In the genomic region with DNA sequence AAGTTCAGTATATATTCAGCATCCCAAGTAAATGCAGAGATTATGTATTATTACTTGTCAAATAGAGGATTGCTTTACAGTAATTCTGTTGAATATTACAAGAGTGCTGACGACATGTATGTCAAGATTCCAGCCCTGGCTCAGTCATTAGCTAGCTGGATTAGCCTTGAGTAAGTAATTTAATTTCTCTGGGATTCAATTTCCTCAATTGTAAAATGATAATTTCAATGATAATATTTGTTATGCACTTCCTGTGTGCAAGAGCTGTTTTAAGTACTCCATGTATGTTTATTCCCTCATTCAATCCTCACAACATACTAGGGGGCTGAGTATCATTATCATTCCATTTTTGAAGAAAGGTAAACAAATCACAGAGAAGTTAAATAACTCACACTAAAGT, we compare ENCODE assay signal across 18 cellular contexts.
"Had no signal": no experiment of that assay in that cellular context is flagged by ENCODE, and none has a peak within 500 bp of the region (broad histone marks: within the 10 kb centered on the region; RNA-seq: fewer than 3 reads in every experiment).

No MANE protein-coding gene starts in this region.

- H3K27me3 Mint-ChIP-seq: type B pancreatic cell had no signal

- H3K4me1 ChIP-seq: suprapubic skin, thyroid gland had no signal

- H3K4me3 Mint-ChIP-seq: natural killer cell, neural crest cell, type B pancreatic cell had no signal

- H3K27ac ChIP-seq: gastrocnemius medialis, heart right ventricle, right atrium auricular region, suprapubic skin, thyroid gland had no signal

- FAIRE-seq: endometrium, islet of Langerhans, small intestine, urothelium cell line had no signal

- H3K36me3 ChIP-seq: gastrocnemius medialis, heart right ventricle, right atrium auricular region, suprapubic skin, thyroid gland had no signal

- H3K4me3 ChIP-seq: gastrocnemius medialis, heart right ventricle, right atrium auricular region, suprapubic skin, thyroid gland had no signal

- ATAC-seq: esophagus mucosa, gastrocnemius medialis, heart right ventricle, natural killer cell had no signal

- H3K9me3 Mint-ChIP-seq: natural killer cell, neural crest cell had no signal

- H3K9me3 ChIP-seq: gastrocnemius medialis, suprapubic skin, thyroid gland had no signal

- H3K4me1 Mint-ChIP-seq: natural killer cell had no signal

- DNase-seq: effector memory CD4-positive, alpha-beta T cell; gastrocnemius medialis; heart right ventricle; hypothalamus; kidney glomerular epithelial cell; natural killer cell; small intestine; stimulated activated CD4-positive, alpha-beta T cell treated with anti-CD3 and anti-CD28 coated beads, Interleukin-12 subunit alpha, Interleukin-12 subunit beta, amount 100 ng/mL, for 4 hours; stimulated activated naive CD4-positive, alpha-beta T cell; thyroid gland had no signal

- H3K36me3 Mint-ChIP-seq: natural killer cell had no signal

- H3K27me3 ChIP-seq: gastrocnemius medialis, heart right ventricle, right atrium auricular region, suprapubic skin, thyroid gland had no signal

- H3K27ac Mint-ChIP-seq: natural killer cell, type B pancreatic cell had no signal
